19 cellular contexts compared by ENCODE assay signal in the genomic region with DNA sequence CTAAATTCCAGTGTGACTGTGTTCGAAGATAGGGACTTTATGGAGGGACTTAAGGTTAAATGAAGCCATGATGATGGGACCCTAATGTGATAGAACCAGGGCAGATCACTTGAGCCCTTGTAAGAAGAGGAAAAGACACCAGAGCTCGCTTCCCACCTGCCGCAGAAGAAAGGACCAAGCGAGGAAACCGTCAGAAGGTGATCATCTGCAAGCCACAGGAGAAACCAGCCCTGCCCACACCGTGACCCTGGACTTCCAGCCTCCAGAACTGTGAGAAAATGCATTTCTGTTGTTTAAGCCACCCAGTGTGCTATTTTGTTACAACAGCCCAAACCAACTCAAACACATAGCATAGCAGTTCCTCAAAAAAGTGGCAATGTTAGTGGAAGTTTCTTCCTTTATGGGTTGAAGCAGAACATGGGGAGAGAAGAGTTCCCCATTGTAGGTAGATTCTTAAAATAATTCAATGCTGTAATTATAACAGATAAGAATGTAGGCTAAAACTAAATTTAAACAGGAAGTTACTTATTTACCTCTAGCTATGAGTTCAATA.
DNase-seq lines count a peak whose midpoint lies in the region; ATAC-seq, FAIRE-seq and TF ChIP-seq lines count a peak whose summit lies in the region.
"Had no signal": no experiment of that assay in that cellular context is flagged by ENCODE, and none has a peak within 500 bp of the region (broad histone marks: within the 10 kb centered on the region; RNA-seq: fewer than 3 reads in every experiment).

No MANE protein-coding gene starts in this region.

- in situ Hi-C loops in KBM-7 (cut with MboI; ENCODE audit: low pct_unique_long_range_greater_than_20kb, low sequenced_read_pairs), result no loop called here

- ATAC-seq in GM21786 (IDR thresholded peaks at IDR 0.05; ENCODE audit: unreplicated experiment) (no peak), HG03025 (IDR thresholded peaks at IDR 0.05; ENCODE audit: low FRiP score, unreplicated experiment) (no peak), HG03442 (IDR thresholded peaks at IDR 0.05; ENCODE audit: unreplicated experiment) (no peak)
- ATAC-seq: CD8-positive, alpha-beta T cell had no signal

- DNase-seq in GDM1 (lab: John Stamatoyannopoulos, UW) (peak; percentile 5), KBM-7 (peak; percentile 41), NOMO-1 treated with dmso at 0.1 percent for 144 hours (lab: John Stamatoyannopoulos, UW; ENCODE audit: unreplicated experiment) (peak; percentile 9), bronchial epithelial cell (ENCODE audit: low read depth) (no peak), head of caudate nucleus (no peak)
- DNase-seq: CD8-positive, alpha-beta T cell; DMS79 treated with DMSO at 0.1 percent for 48 hours; H7; NCI-H1092 treated with DMSO at 0.1 percent for 48 hours; NCI-H1694 treated with DMSO at 0.1 percent for 48 hours; NCI-H446 treated with DMSO at 0.1 percent for 48 hours; NCI-H774; RPMI8226 had no signal

- H3K27me3 ChIP-seq in bronchial epithelial cell (ENCODE audit: control insufficient read depth, insufficient read depth, low read length), result no peaks in the 10 kb centered on the region

- no peak overlapping the region for H3K4me3 ChIP-seq in bronchial epithelial cell (ENCODE audit: low read depth, low read length)
- H3K4me3 ChIP-seq: SK-N-MC had no signal

- FAIRE-seq in bronchial epithelial cell (lab: Jason Lieb, UNC), result peak; percentile 80
- FAIRE-seq: D721Med, G401.6 had no signal

- no peak for TF ChIP-seq CTCF in bronchial epithelial cell (IDR thresholded peaks at IDR 0.05; ENCODE audit: insufficient read depth, low read length, severe bottlenecking)

- no peaks in the 10 kb centered on the region for H3K36me3 ChIP-seq in bronchial epithelial cell (ENCODE audit: control insufficient read depth, insufficient read depth, low read length)

- intact Hi-C loops in head of caudate nucleus (cut with DNase I), result no loop called here

Comparison
In these comparisons a context has a peak if more than half of its experiments do, and no peak if none do; other contexts are left out.
1. DNase-seq: peak in GDM1 (single experiment), KBM-7 (single experiment) and NOMO-1 treated with dmso at 0.1 percent for 144 hours (single experiment); none in bronchial epithelial cell (single experiment) and head of caudate nucleus (0 of 42).